ENCODE assay signal across 13 cellular contexts in the genomic region with DNA sequence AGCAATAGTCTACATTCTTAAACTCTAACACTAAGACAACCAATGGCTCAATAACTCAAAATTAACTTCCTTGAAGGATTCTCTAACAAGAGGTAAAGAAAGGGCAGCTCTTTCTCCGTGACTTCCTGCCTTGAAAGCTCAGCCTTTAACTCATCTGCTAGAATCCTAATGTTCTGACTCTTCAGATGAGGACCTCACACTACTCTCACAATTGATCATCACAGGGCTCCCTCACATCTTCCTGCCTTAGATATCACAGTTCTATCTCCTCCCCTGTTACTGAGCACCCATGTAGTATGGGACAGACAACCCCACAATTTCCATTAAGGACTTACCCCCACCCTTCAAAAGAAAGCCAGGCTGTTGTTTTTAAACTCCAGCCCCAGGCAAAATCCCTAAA. TPM values are rescaled to one million over a fixed set of nuclear protein-coding genes. Genes with fewer than 3 reads are reported as not detected.
DNase-seq lines count a peak whose midpoint lies in the region; ATAC-seq lines count a peak whose summit lies in the region.
"Had no signal": no experiment of that assay in that cellular context is flagged by ENCODE, and none has a peak within 500 bp of the region (broad histone marks: within the 10 kb centered on the region; RNA-seq: fewer than 3 reads in every experiment).

No MANE protein-coding gene starts in this region.

- peak; percentile 57 for ATAC-seq in GM21723 (IDR thresholded peaks at IDR 0.05; ENCODE audit: unreplicated experiment)
- ATAC-seq in activated CD8-positive, alpha-beta T cell treated with anti-CD3 and anti-CD28 coated beads, Interleukin-2, amount 10 ng/mL, durations not matched to agents 7 days and 5 days: peak; percentile 75
- peak; percentile 100 for ATAC-seq in stimulated activated effector memory CD8-positive, alpha-beta T cell treated with anti-CD3 and anti-CD28 coated beads, Interleukin-12 subunit alpha, Interleukin-12 subunit beta, amount 100 ng/mL, for 72 hours

- H3K4me3 ChIP-seq in MG63: no peak overlapping the region
- H3K4me3 ChIP-seq: esophagus muscularis mucosa, transverse colon had no signal

- H3K27ac Mint-ChIP-seq in activated naive CD4-positive, alpha-beta T cell treated with anti-CD3 and anti-CD28 coated beads, Interleukin-2, amount 50 U/mL, for 24 hours: peak overlapping the region; percentile 71
- H3K27ac Mint-ChIP-seq in activated naive CD4-positive, alpha-beta T cell treated with anti-CD3 and anti-CD28 coated beads, Interleukin-2, amount 10 ng/mL, durations not matched to agents 7 days and 5 days: no peak overlapping the region
- H3K27ac Mint-ChIP-seq in activated CD8-positive, alpha-beta T cell treated with anti-CD3 and anti-CD28 coated beads, Interleukin-2, amount 10 ng/mL, durations not matched to agents 7 days and 5 days: peak overlapping the region; percentile 23
- H3K27ac Mint-ChIP-seq in stimulated activated effector memory CD8-positive, alpha-beta T cell treated with anti-CD3 and anti-CD28 coated beads, Interleukin-12 subunit alpha, Interleukin-12 subunit beta, amount 100 ng/mL, for 72 hours: peak overlapping the region; percentile 62

- POLR2A ChIA-PET in activated CD8-positive, alpha-beta T cell treated with anti-CD3 and anti-CD28 coated beads, Interleukin-2, amount 10 ng/mL, durations not matched to agents 7 days and 5 days (lab: Charles Lee): interaction anchor here (1.0 kb wide), 1 partner anchor 46 kb away, joined by 3 read pairs; no protein-coding TSS in a partner anchor

- H3K9me3 ChIP-seq in MG63: no peaks in the 10 kb centered on the region
- H3K9me3 ChIP-seq: esophagus muscularis mucosa, transverse colon had no signal

- peaks cover 72% of the 10 kb centered on the region for H3K4me1 Mint-ChIP-seq in activated naive CD4-positive, alpha-beta T cell treated with anti-CD3 and anti-CD28 coated beads, Interleukin-2, amount 50 U/mL, for 24 hours
- H3K4me1 Mint-ChIP-seq in activated naive CD4-positive, alpha-beta T cell treated with anti-CD3 and anti-CD28 coated beads, Interleukin-2, amount 10 ng/mL, durations not matched to agents 7 days and 5 days: peaks cover 21% of the 10 kb centered on the region
- peaks cover 27% of the 10 kb centered on the region for H3K4me1 Mint-ChIP-seq in activated CD8-positive, alpha-beta T cell treated with anti-CD3 and anti-CD28 coated beads, Interleukin-2, amount 10 ng/mL, durations not matched to agents 7 days and 5 days (ENCODE audit: low read depth)
- peaks cover 57% of the 10 kb centered on the region for H3K4me1 Mint-ChIP-seq in stimulated activated effector memory CD8-positive, alpha-beta T cell treated with anti-CD3 and anti-CD28 coated beads, Interleukin-12 subunit alpha, Interleukin-12 subunit beta, amount 100 ng/mL, for 72 hours

- H3K36me3 ChIP-seq in MG63: peaks cover 75% of the 10 kb centered on the region
- H3K36me3 ChIP-seq: esophagus muscularis mucosa, transverse colon had no signal

- H3K27me3 Mint-ChIP-seq in activated naive CD4-positive, alpha-beta T cell treated with anti-CD3 and anti-CD28 coated beads, Interleukin-2, amount 50 U/mL, for 24 hours: no peaks in the 10 kb centered on the region
- no peaks in the 10 kb centered on the region for H3K27me3 Mint-ChIP-seq in activated naive CD4-positive, alpha-beta T cell treated with anti-CD3 and anti-CD28 coated beads, Interleukin-2, amount 10 ng/mL, durations not matched to agents 7 days and 5 days
- no peaks in the 10 kb centered on the region for H3K27me3 Mint-ChIP-seq in activated CD8-positive, alpha-beta T cell treated with anti-CD3 and anti-CD28 coated beads, Interleukin-2, amount 10 ng/mL, durations not matched to agents 7 days and 5 days (ENCODE audit: low read depth)

- no peak for DNase-seq in activated naive CD4-positive, alpha-beta T cell treated with anti-CD3 and anti-CD28 coated beads, Interleukin-2, amount 10 ng/mL, durations not matched to agents 7 days and 5 days
- DNase-seq in activated CD8-positive, alpha-beta T cell treated with anti-CD3 and anti-CD28 coated beads, Interleukin-2, amount 10 ng/mL, durations not matched to agents 7 days and 5 days: peak; percentile 32
- no peak for DNase-seq in stimulated activated effector memory CD8-positive, alpha-beta T cell treated with anti-CD3 and anti-CD28 coated beads, Interleukin-12 subunit alpha, Interleukin-12 subunit beta, amount 100 ng/mL, for 72 hours (ENCODE audit: low spot score in 2 of 2)
- DNase-seq in MG63 (no peak), SW480 (ENCODE audit: low spot score) (no peak), nucleus accumbens (lab: John Stamatoyannopoulos, UW) (no peak)
- DNase-seq: NCI-H1694 treated with DMSO at 0.1 percent for 48 hours; NK-92 treated with Interleukin-12 subunit alpha and Interleukin-12 subunit beta, amount 100 ng/mL, for 24 hours; retina; transverse colon had no signal

- H3K27me3 ChIP-seq in MG63: no peaks in the 10 kb centered on the region
- H3K27me3 ChIP-seq: esophagus muscularis mucosa, transverse colon had no signal

- CTCF ChIA-PET in activated naive CD4-positive, alpha-beta T cell treated with anti-CD3 and anti-CD28 coated beads, Interleukin-2, amount 10 ng/mL, durations not matched to agents 7 days and 5 days (lab: Charles Lee): no interaction called here
- CTCF ChIA-PET in activated CD8-positive, alpha-beta T cell treated with anti-CD3 and anti-CD28 coated beads, Interleukin-2, amount 10 ng/mL, durations not matched to agents 7 days and 5 days (lab: Charles Lee): interaction anchor here (0.6 kb wide), 1 partner anchor 19 kb away, joined by 3 read pairs; no protein-coding TSS in a partner anchor

- H3K4me3 Mint-ChIP-seq in activated naive CD4-positive, alpha-beta T cell treated with anti-CD3 and anti-CD28 coated beads, Interleukin-2, amount 50 U/mL, for 24 hours: peak overlapping the region; percentile 37
- H3K4me3 Mint-ChIP-seq in activated naive CD4-positive, alpha-beta T cell treated with anti-CD3 and anti-CD28 coated beads, Interleukin-2, amount 10 ng/mL, durations not matched to agents 7 days and 5 days: no peak overlapping the region
- no peak overlapping the region for H3K4me3 Mint-ChIP-seq in activated CD8-positive, alpha-beta T cell treated with anti-CD3 and anti-CD28 coated beads, Interleukin-2, amount 10 ng/mL, durations not matched to agents 7 days and 5 days
- H3K4me3 Mint-ChIP-seq in stimulated activated effector memory CD8-positive, alpha-beta T cell treated with anti-CD3 and anti-CD28 coated beads, Interleukin-12 subunit alpha, Interleukin-12 subunit beta, amount 100 ng/mL, for 72 hours: peak overlapping the region; percentile 39

- H3K36me3 Mint-ChIP-seq in activated naive CD4-positive, alpha-beta T cell treated with anti-CD3 and anti-CD28 coated beads, Interleukin-2, amount 50 U/mL, for 24 hours: peaks cover 2% of the 10 kb centered on the region
- H3K36me3 Mint-ChIP-seq in activated naive CD4-positive, alpha-beta T cell treated with anti-CD3 and anti-CD28 coated beads, Interleukin-2, amount 10 ng/mL, durations not matched to agents 7 days and 5 days: no peaks in the 10 kb centered on the region
- peaks cover 5% of the 10 kb centered on the region for H3K36me3 Mint-ChIP-seq in activated CD8-positive, alpha-beta T cell treated with anti-CD3 and anti-CD28 coated beads, Interleukin-2, amount 10 ng/mL, durations not matched to agents 7 days and 5 days (ENCODE audit: low read depth)
- peaks cover 5% of the 10 kb centered on the region for H3K36me3 Mint-ChIP-seq in stimulated activated effector memory CD8-positive, alpha-beta T cell treated with anti-CD3 and anti-CD28 coated beads, Interleukin-12 subunit alpha, Interleukin-12 subunit beta, amount 100 ng/mL, for 72 hours

- H3K9me3 Mint-ChIP-seq in activated naive CD4-positive, alpha-beta T cell treated with anti-CD3 and anti-CD28 coated beads, Interleukin-2, amount 50 U/mL, for 24 hours: no peaks in the 10 kb centered on the region
- no peaks in the 10 kb centered on the region for H3K9me3 Mint-ChIP-seq in activated naive CD4-positive, alpha-beta T cell treated with anti-CD3 and anti-CD28 coated beads, Interleukin-2, amount 10 ng/mL, durations not matched to agents 7 days and 5 days
- no peaks in the 10 kb centered on the region for H3K9me3 Mint-ChIP-seq in activated CD8-positive, alpha-beta T cell treated with anti-CD3 and anti-CD28 coated beads, Interleukin-2, amount 10 ng/mL, durations not matched to agents 7 days and 5 days (ENCODE audit: insufficient read depth)
- no peaks in the 10 kb centered on the region for H3K9me3 Mint-ChIP-seq in stimulated activated effector memory CD8-positive, alpha-beta T cell treated with anti-CD3 and anti-CD28 coated beads, Interleukin-12 subunit alpha, Interleukin-12 subunit beta, amount 100 ng/mL, for 72 hours

RNA-seq across cellular contexts. Expression of gene SMURF2, which starts 33.5 kb away (rescaled TPM):
- 10 to 100 TPM; 16.1 to 16.4 TPM for total RNA-seq in activated CD8-positive, alpha-beta T cell treated with anti-CD3 and anti-CD28 coated beads, Interleukin-2, amount 10 ng/mL, durations not matched to agents 7 days and 5 days
- 154 and 184 TPM in 2 replicates for total RNA-seq in MG63 (2014; rRNA removed; shearing (Covaris generic); ENCODE audit: low replicate concordance)

Comparison
In these comparisons a context has a peak if more than half of its experiments do, and no peak if none do; other contexts are left out.
1. H3K4me3 Mint-ChIP-seq: peak in activated naive CD4-positive, alpha-beta T cell treated with anti-CD3 and anti-CD28 coated beads, Interleukin-2, amount 50 U/mL, for 24 hours (single experiment) and stimulated activated effector memory CD8-positive, alpha-beta T cell treated with anti-CD3 and anti-CD28 coated beads, Interleukin-12 subunit alpha, Interleukin-12 subunit beta, amount 100 ng/mL, for 72 hours (single experiment); none in activated naive CD4-positive, alpha-beta T cell treated with anti-CD3 and anti-CD28 coated beads, Interleukin-2, amount 10 ng/mL, durations not matched to agents 7 days and 5 days (single experiment) and activated CD8-positive, alpha-beta T cell treated with anti-CD3 and anti-CD28 coated beads, Interleukin-2, amount 10 ng/mL, durations not matched to agents 7 days and 5 days (single experiment).
2. Peak in every context shown above with its lines, with median percentiles within 50 percentile points of each other: ATAC-seq.